ENCODE assay signal across 14 cellular contexts in the genomic region with DNA sequence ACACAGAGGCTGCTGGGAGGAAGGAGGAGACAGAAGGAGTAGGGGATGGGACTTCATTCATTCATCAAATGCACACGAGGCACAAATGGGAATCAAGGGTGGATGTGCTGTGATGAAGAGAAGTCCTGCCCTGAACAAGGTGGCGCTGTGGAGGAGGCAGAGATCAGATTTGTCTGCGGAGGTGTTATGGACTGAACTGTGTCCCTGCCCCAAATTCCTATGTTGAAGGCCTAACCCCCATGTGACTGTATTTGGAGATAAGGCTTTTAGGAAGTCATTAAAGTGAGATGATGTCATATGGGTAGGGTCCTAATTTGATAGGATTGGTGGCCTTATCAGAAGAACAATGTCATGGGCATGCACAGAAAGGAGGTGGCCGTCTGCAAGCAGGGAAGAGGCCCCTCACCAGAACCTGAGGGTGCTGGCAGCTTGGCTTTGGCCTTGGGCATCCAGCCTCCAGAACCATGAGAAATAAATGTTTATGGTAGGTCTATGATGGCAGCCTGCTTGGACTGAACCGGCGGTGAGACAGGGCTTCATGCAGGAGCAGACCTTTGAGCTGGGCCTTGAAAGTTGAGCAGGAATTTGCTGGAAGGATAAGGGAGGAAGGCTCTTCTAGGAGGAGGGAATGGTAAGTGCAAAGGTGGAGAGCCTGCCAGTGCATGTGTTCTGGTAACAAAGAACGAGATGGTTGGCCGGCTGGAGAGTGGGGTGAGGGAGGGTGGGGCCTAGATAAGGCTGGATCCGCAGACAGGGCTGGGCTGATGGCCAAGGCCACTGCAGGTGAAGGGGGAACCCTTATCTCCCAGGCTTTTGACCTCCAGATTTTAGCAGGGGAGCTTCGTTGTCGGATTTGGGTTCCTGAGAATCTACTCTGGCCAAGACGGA. TPM values are rescaled to one million over a fixed set of nuclear protein-coding genes. Genes with fewer than 3 reads are reported as not detected.
DNase-seq lines count a peak whose midpoint lies in the region; ATAC-seq and TF ChIP-seq lines count a peak whose summit lies in the region.
"Had no signal": no experiment of that assay in that cellular context is flagged by ENCODE, and none has a peak within 500 bp of the region (broad histone marks: within the 10 kb centered on the region; RNA-seq: fewer than 3 reads in every experiment).

No MANE protein-coding gene starts in this region.

- peak overlapping the region in 1 of 7 donors; percentile 69 for H3K27ac Mint-ChIP-seq in CD14-positive monocyte
- peak overlapping the region in 1 of 3 experiments; percentile 69 for H3K27ac Mint-ChIP-seq in nephron
- H3K27ac Mint-ChIP-seq: activated naive CD4-positive, alpha-beta T cell treated with anti-CD3 and anti-CD28 coated beads, Interleukin-2, amount 50 U/mL, for 24 hours; nephron progenitor cell had no signal

- peaks cover 11% of the 10 kb centered on the region for H3K27me3 ChIP-seq in MG63

- H3K4me1 Mint-ChIP-seq in CD14-positive monocyte = peaks cover 43% of the 10 kb centered on the region
- H3K4me1 Mint-ChIP-seq in nephron = peaks cover 20% of the 10 kb centered on the region

- DNase-seq in CD14-positive monocyte (ENCODE audit: low spot score) (no peak), HuH-7.5 (ENCODE audit: low spot score) (peak; percentile 80), coronary artery (ENCODE audit: low spot score) (peak; percentile 55), NCI-H510A (lab: John Stamatoyannopoulos, UW) (no peak), MG63 (no peak)
- DNase-seq: activated CD4-positive, CD25-positive, alpha-beta regulatory T cell; DMS 273 treated with DMSO at 0.1 percent for 48 hours; NCI-H1048; nephron progenitor cell; PC-9 had no signal

- intact Hi-C loops in CD14-positive monocyte (cut with micrococcal nuclease) = loop anchor here (5.0 to 10.0 kb wide), 5 partner anchors 43 to 130 kb away; a partner anchor contains a TSS

- H3K27me3 Mint-ChIP-seq in CD14-positive monocyte (ENCODE audit: low read depth in 3 of 3) = peaks cover 0 to 4% (median 3%) of the 10 kb centered on the region in 3 donors
- H3K27me3 Mint-ChIP-seq in nephron (ENCODE audit: low read depth) = peaks cover 39% of the 10 kb centered on the region

- H3K9me3 ChIP-seq in MG63 = no peaks in the 10 kb centered on the region

- H3K27ac ChIP-seq in coronary artery = no peak overlapping the region
- H3K27ac ChIP-seq: PC-9 had no signal

- no peaks in the 10 kb centered on the region for H3K36me3 ChIP-seq in MG63

- peaks cover 10 to 17% (median 15%) of the 10 kb centered on the region in 7 donors for H3K9me3 Mint-ChIP-seq in CD14-positive monocyte
- H3K9me3 Mint-ChIP-seq in nephron = no peaks in the 10 kb centered on the region
- H3K9me3 Mint-ChIP-seq: activated naive CD4-positive, alpha-beta T cell treated with anti-CD3 and anti-CD28 coated beads, Interleukin-2, amount 50 U/mL, for 24 hours had no signal

- H3K4me3 ChIP-seq in coronary artery (no peak overlapping the region), MG63 (no peak overlapping the region)
- H3K4me3 ChIP-seq: PC-9 had no signal

- H3K4me3 Mint-ChIP-seq in CD14-positive monocyte (peak overlapping the region; percentile 25 to 90), nephron (peak overlapping the region; percentile 53 to 81 (median 75))
- H3K4me3 Mint-ChIP-seq: activated naive CD4-positive, alpha-beta T cell treated with anti-CD3 and anti-CD28 coated beads, Interleukin-2, amount 50 U/mL, for 24 hours had no signal

- no peak for TF ChIP-seq CTCF in CD14-positive monocyte (IDR thresholded peaks at IDR 0.05)
- no peak for TF ChIP-seq CTCF in coronary artery (IDR thresholded peaks at IDR 0.05)
- TF ChIP-seq CTCF in nephron (IDR thresholded peaks at IDR 0.05; ENCODE audit: unreplicated experiment in 3 of 3) = no peak

- H3K36me3 Mint-ChIP-seq in CD14-positive monocyte (peaks cover 8 to 19% of the 10 kb centered on the region in 2 donors), nephron (ENCODE audit: low read depth) (no peaks in the 10 kb centered on the region)
- H3K36me3 Mint-ChIP-seq: activated naive CD4-positive, alpha-beta T cell treated with anti-CD3 and anti-CD28 coated beads, Interleukin-2, amount 50 U/mL, for 24 hours had no signal

- ATAC-seq in GM19023 (IDR thresholded peaks at IDR 0.05; ENCODE audit: unreplicated experiment) = no peak
- no peak for ATAC-seq in HG03354 (IDR thresholded peaks at IDR 0.05; ENCODE audit: poor library complexity, severe bottlenecking, unreplicated experiment)

RNA-seq across cellular contexts. Expression of a gene that starts 2.7 kb away (rescaled TPM):
- 10 to 100 TPM; 17.9 to 47.5 TPM for polyA plus RNA-seq in CD14-positive monocyte
- total RNA-seq in MG63 (2014; rRNA removed; shearing (Covaris generic); ENCODE audit: low replicate concordance) = 4.2 and 4.5 TPM in 2 replicates

Comparison
In these comparisons a context has a peak if more than half of its experiments do, and no peak if none do; other contexts are left out.
1. DNase-seq: peak in HuH-7.5 (single experiment) and coronary artery (single experiment); none in CD14-positive monocyte (single experiment), NCI-H510A (single experiment) and MG63 (single experiment).